In genomic region chr4:7042697-7043464, GRCh38 we compare ENCODE assay signal across 8 cellular contexts. TPM values are rescaled to one million over a fixed set of nuclear protein-coding genes. Genes with fewer than 3 reads are reported as not detected.
A peak's percentile ranks its signal among the peaks of the same experiment; 100 is the strongest.
DNase-seq lines count a peak whose midpoint lies in the region; ATAC-seq, FAIRE-seq and TF ChIP-seq lines count a peak whose summit lies in the region.

A gene with protein sequence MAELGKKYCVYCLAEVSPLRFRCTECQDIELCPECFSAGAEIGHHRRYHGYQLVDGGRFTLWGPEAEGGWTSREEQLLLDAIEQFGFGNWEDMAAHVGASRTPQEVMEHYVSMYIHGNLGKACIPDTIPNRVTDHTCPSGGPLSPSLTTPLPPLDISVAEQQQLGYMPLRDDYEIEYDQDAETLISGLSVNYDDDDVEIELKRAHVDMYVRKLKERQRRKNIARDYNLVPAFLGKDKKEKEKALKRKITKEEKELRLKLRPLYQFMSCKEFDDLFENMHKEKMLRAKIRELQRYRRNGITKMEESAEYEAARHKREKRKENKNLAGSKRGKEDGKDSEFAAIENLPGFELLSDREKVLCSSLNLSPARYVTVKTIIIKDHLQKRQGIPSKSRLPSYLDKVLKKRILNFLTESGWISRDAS (plus strand): TSS chr4:7043372. CDS start chr4:7043580, 208 bp downstream.

- no peak for FAIRE-seq in astrocyte (lab: Jason Lieb, UNC)

- peak; percentile 60 for TF ChIP-seq POLR2A in GM18505 (IDR thresholded peaks at IDR 0.05; ENCODE audit: borderline replicate concordance, extremely low read depth, insufficient read depth, insufficient read length)

- H3K4me3 ChIP-seq in astrocyte (ENCODE audit: insufficient read depth, low read depth, low read length) = peak within 1 kb of the TSS; percentile 86
- H3K4me3 ChIP-seq in rectal smooth muscle tissue (ENCODE audit: low read length) = peak within 1 kb of the TSS; percentile 95
- H3K4me3 ChIP-seq in aorta (ENCODE audit: low read length in 2 of 2) = peak within 1 kb of the TSS; percentile 46 to 93

- peak; percentile 7 for TF ChIP-seq CTCF in astrocyte (IDR thresholded peaks at IDR 0.05; ENCODE audit: insufficient read depth, low read depth, low read length)

- H3K79me2 ChIP-seq in astrocyte (ENCODE audit: insufficient read depth, low read length) = peaks cover 45% of the 10 kb centered on the region

- WGBS in aorta, 2 donors = 0% methylated on average over 70 to 106 of the region's 106 CpGs

- H3K27ac ChIP-seq in astrocyte (ENCODE audit: low read depth, low read length) (peak within 1 kb of the TSS; percentile 81), rectal smooth muscle tissue (ENCODE audit: low read depth, low read length) (peak within 1 kb of the TSS; percentile 78), aorta (ENCODE audit: low read depth in 1 of 2, low read length in 2 of 2) (peak within 1 kb of the TSS; percentile 63 to 93)

- intact Hi-C loops in aorta (cut with DNase I) = loop anchor here (1.0 to 5.0 kb wide), 5 partner anchors 25 to 326 kb away; partner anchors contain the start of genes GRPEL1 (in 2 of the 2) and BLOC1S4 (in 1 of the 2)

- no peaks in the 10 kb centered on the region for H3K36me3 ChIP-seq in astrocyte (ENCODE audit: insufficient read depth, low read length)
- no peaks in the 10 kb centered on the region for H3K36me3 ChIP-seq in rectal smooth muscle tissue (ENCODE audit: control insufficient read depth, insufficient read depth, low read length)
- H3K36me3 ChIP-seq in aorta (ENCODE audit: control insufficient read depth in 1 of 2, insufficient read depth in 2 of 2, low read length in 1 of 2) = no peaks in the 10 kb centered on the region

- H3K4me3 Mint-ChIP-seq in T-helper 2 cell treated with Interferon-gamma antibody and Interleukin-4, amounts not matched to agents 5 μg/mL and 100 μg/mL, for 36 hours = peak within 1 kb of the TSS; percentile 94
- peak within 1 kb of the TSS; percentile 93 for H3K4me3 Mint-ChIP-seq in astrocyte (ENCODE audit: unreplicated experiment)

- ATAC-seq in GM18505 (IDR thresholded peaks at IDR 0.05; ENCODE audit: unreplicated experiment) = peak; percentile 78
- peak; percentile 75 for ATAC-seq in HG02973 (IDR thresholded peaks at IDR 0.05; ENCODE audit: unreplicated experiment)
- ATAC-seq in aorta (ENCODE audit: low FRiP score) = peak; percentile 98

- H3K27me3 ChIP-seq in astrocyte (ENCODE audit: insufficient read depth, low read length) (no peaks in the 10 kb centered on the region), rectal smooth muscle tissue (ENCODE audit: control insufficient read depth, insufficient read depth, low read length) (no peaks in the 10 kb centered on the region), aorta (ENCODE audit: control insufficient read depth in 1 of 2, insufficient read depth in 2 of 2, low read length in 1 of 2) (no peaks in the 10 kb centered on the region)

- peak within 1 kb of the TSS; percentile 95 for H3K9ac ChIP-seq in astrocyte (ENCODE audit: low read length)
- H3K9ac ChIP-seq in rectal smooth muscle tissue (ENCODE audit: low read length) = peak within 1 kb of the TSS; percentile 86

- H3K4me2 ChIP-seq in astrocyte (ENCODE audit: low read length) = peak within 1 kb of the TSS; percentile 100

- H3K27me3 Mint-ChIP-seq in T-helper 2 cell treated with Interferon-gamma antibody and Interleukin-4, amounts not matched to agents 5 μg/mL and 100 μg/mL, for 36 hours (ENCODE audit: low read depth) = peaks cover 9% of the 10 kb centered on the region
- no peaks in the 10 kb centered on the region for H3K27me3 Mint-ChIP-seq in astrocyte (ENCODE audit: low read depth, unreplicated experiment)

- no peaks in the 10 kb centered on the region for H3K9me3 ChIP-seq in astrocyte (ENCODE audit: insufficient read depth, low read depth, low read length)
- H3K9me3 ChIP-seq in aorta (ENCODE audit: control insufficient read depth, low read length) = no peaks in the 10 kb centered on the region

- peaks cover 5% of the 10 kb centered on the region for H3K36me3 Mint-ChIP-seq in T-helper 2 cell treated with Interferon-gamma antibody and Interleukin-4, amounts not matched to agents 5 μg/mL and 100 μg/mL, for 36 hours (ENCODE audit: low read depth)
- H3K36me3 Mint-ChIP-seq in astrocyte (ENCODE audit: low read depth, unreplicated experiment) = peaks cover 5% of the 10 kb centered on the region

- peak within 1 kb of the TSS; percentile 85 for H3K27ac Mint-ChIP-seq in T-helper 2 cell treated with Interferon-gamma antibody and Interleukin-4, amounts not matched to agents 5 μg/mL and 100 μg/mL, for 36 hours
- H3K27ac Mint-ChIP-seq in astrocyte (ENCODE audit: unreplicated experiment) = peak within 1 kb of the TSS; percentile 96

- no peaks in the 10 kb centered on the region for H3K9me3 Mint-ChIP-seq in T-helper 2 cell treated with Interferon-gamma antibody and Interleukin-4, amounts not matched to agents 5 μg/mL and 100 μg/mL, for 36 hours
- no peaks in the 10 kb centered on the region for H3K9me3 Mint-ChIP-seq in astrocyte (ENCODE audit: unreplicated experiment)

- peak within 1 kb of the TSS; percentile 97 for H2AFZ ChIP-seq in astrocyte (ENCODE audit: low read depth, low read length)

- peaks cover 21% of the 10 kb centered on the region for H3K4me1 ChIP-seq in astrocyte (ENCODE audit: insufficient read depth, low read length)
- peaks cover 22% of the 10 kb centered on the region for H3K4me1 ChIP-seq in rectal smooth muscle tissue (ENCODE audit: control insufficient read depth, insufficient read depth, low read length)
- H3K4me1 ChIP-seq in aorta (ENCODE audit: control insufficient read depth in 1 of 2, insufficient read depth in 2 of 2, low read length in 2 of 2) = no peaks in the 10 kb centered on the region

- DNase-seq in NCI-H1930 (lab: John Stamatoyannopoulos, UW) (peak; percentile 94 to 97), astrocyte (ENCODE audit: low read depth) (peak; percentile 93), hepatic stellate cell (ENCODE audit: low spot score) (peak; percentile 100), aorta (peak; percentile 98 to 99)
- peak; percentile 98 for DNase-seq in T-helper 2 cell treated with Interferon-gamma antibody and Interleukin-4, amounts not matched to agents 5 μg/mL and 100 μg/mL, for 36 hours (ENCODE audit: low spot score)

- peaks cover 42% of the 10 kb centered on the region for H4K20me1 ChIP-seq in astrocyte (ENCODE audit: insufficient read depth, low read length)

- peaks cover 31% of the 10 kb centered on the region for H3K4me1 Mint-ChIP-seq in T-helper 2 cell treated with Interferon-gamma antibody and Interleukin-4, amounts not matched to agents 5 μg/mL and 100 μg/mL, for 36 hours (ENCODE audit: low read depth)
- peaks cover 30% of the 10 kb centered on the region for H3K4me1 Mint-ChIP-seq in astrocyte (ENCODE audit: low read depth, unreplicated experiment)

RNA-seq across cellular contexts. Expression of the gene that starts here (rescaled TPM):
- 18.0 and 19.8 TPM in 2 replicates for total RNA-seq in astrocyte
- 10 to 100 TPM; 18.1 to 19.2 TPM for total RNA-seq in aorta
- polyA plus RNA-seq in aorta = 1 to 10 TPM; 6.5 to 8.4 TPM

Comparison
In these comparisons a context has a peak if more than half of its experiments do, and no peak if none do; other contexts are left out.
1. Peak in every context shown above with its lines: DNase-seq, ATAC-seq, H3K4me3 ChIP-seq and H3K27ac ChIP-seq.